ENCODE assay signal across 1 cellular context in the genomic region with DNA sequence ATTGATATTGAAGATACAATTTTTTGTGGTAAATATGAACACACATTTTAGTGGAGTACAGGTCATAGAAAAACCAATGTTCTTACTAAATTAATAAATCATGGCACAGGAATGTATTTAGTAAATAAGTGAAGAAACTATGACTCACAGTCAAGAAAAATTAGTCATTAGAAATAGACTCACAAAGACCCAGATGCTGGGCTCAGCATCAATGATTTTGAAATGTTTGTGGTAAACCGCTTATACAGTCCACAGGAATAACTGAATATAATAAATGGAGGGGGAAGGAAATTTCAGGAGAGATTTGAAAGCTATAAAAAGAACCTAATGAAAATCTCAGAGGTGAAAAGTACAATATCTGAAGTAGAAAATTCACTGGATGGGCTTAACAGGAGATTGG.
TF ChIP-seq lines count a peak whose summit lies in the region.

No MANE protein-coding gene starts in this region.

TF ChIP-seq in WTC11, 78 proteins besides CTCF, POLR2A, EP300 and RAD21 (continued from another document):
- TF ChIP-seq, protein P1, sequence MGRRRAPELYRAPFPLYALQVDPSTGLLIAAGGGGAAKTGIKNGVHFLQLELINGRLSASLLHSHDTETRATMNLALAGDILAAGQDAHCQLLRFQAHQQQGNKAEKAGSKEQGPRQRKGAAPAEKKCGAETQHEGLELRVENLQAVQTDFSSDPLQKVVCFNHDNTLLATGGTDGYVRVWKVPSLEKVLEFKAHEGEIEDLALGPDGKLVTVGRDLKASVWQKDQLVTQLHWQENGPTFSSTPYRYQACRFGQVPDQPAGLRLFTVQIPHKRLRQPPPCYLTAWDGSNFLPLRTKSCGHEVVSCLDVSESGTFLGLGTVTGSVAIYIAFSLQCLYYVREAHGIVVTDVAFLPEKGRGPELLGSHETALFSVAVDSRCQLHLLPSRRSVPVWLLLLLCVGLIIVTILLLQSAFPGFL (CRISPR knock-in tag; IDR thresholded peaks at IDR 0.05; ENCODE audit: borderline replicate concordance), result no peak
- no peak for TF ChIP-seq ESRRA (CRISPR knock-in tag; IDR thresholded peaks at IDR 0.05; ENCODE audit: borderline replicate concordance)
- TF ChIP-seq OVOL2 (CRISPR knock-in tag; IDR thresholded peaks at IDR 0.05; ENCODE audit: borderline replicate concordance), result no peak
